21 cellular contexts compared by ENCODE assay signal in the genomic region with DNA sequence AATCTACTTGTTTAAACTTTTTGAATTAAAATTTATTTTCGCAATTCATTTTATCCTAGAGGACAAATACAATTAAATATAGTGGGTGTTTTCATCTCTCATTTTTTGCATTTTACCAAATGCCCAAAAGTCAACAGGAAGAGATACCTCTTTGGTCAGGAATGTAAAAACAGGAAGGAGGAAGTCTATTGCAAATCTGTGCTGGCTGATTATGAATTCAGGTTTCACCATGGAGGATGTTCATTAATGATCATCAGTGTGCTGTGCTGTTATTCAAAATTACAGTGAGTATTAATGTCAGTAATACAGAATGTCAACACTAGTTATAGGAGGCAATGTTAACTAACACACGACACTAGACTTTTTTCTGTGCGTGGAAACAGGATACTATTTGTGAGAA.
"Had no signal": no experiment of that assay in that cellular context is flagged by ENCODE, and none has a peak within 500 bp of the region (broad histone marks: within the 10 kb centered on the region; RNA-seq: fewer than 3 reads in every experiment).

No MANE protein-coding gene starts in this region.

- DNase-seq: activated CD4-positive, alpha-beta T cell treated with anti-CD3 and anti-CD28 coated beads for 1 hour; activated CD4-positive, alpha-beta T cell treated with anti-CD3 and anti-CD28 coated beads, Interleukin-2, amount 50 U/mL, for 1 hour; activated naive CD4-positive, alpha-beta T cell; activated naive CD8-positive, alpha-beta T cell treated with anti-CD3 and anti-CD28 coated beads for 36 hours; activated T-cell treated with anti-CD3 and anti-CD28 coated beads, Interleukin-2, amount 50 U/mL, for 24 hours; colonic mucosa; erythroblast; foreskin keratinocyte; hippocampal formation; left ventricle myocardium superior; midbrain; ovary; psoas muscle; right cardiac atrium; stimulated activated CD4-positive, alpha-beta T cell treated with anti-CD3 and anti-CD28 coated beads, Interleukin-12 subunit alpha, Interleukin-12 subunit beta, amount 100 ng/mL, for 4 hours; stimulated activated CD4-positive, alpha-beta T cell treated with anti-CD3 and anti-CD28 coated beads, Interleukin-4, amount 100 ng/mL, for 4 hours; substantia nigra; T-helper 1 cell; thyroid gland; upper lobe of right lung had no signal

- H3K9me3 ChIP-seq: colonic mucosa, ovary, psoas muscle, thyroid gland, upper lobe of right lung had no signal

- H3K4me3 ChIP-seq: colonic mucosa, ovary, psoas muscle, thyroid gland, upper lobe of right lung had no signal

- ATAC-seq: foreskin keratinocyte; left ventricle myocardium superior; natural killer cell treated with Interleukin-12 subunit alpha and Interleukin-12 subunit beta and Interleukin-15 and Interleukin-18, amount 100 ng/mL, for 72 hours; psoas muscle; right cardiac atrium; upper lobe of right lung had no signal

- H3K27me3 ChIP-seq: colonic mucosa, ovary, thyroid gland, upper lobe of right lung had no signal

- H3K27ac ChIP-seq: colonic mucosa, foreskin keratinocyte, ovary, psoas muscle, thyroid gland, upper lobe of right lung had no signal

- H3K36me3 ChIP-seq: colonic mucosa, ovary, thyroid gland, upper lobe of right lung had no signal

- H3K4me1 ChIP-seq: colonic mucosa, foreskin keratinocyte had no signal
